21 cellular contexts compared by ENCODE assay signal in genomic region chr19:13337181-13337580, GRCh38.
DNase-seq lines count a peak whose midpoint lies in the region; TF ChIP-seq lines count a peak whose summit lies in the region.
"Had no signal": no experiment of that assay in that cellular context is flagged by ENCODE, and none has a peak within 500 bp of the region (broad histone marks: within the 10 kb centered on the region; RNA-seq: fewer than 3 reads in every experiment).

No MANE protein-coding gene starts in this region.

- WGBS in sigmoid colon, 2 donors: 53 to 61% methylated on average over 3 of the region's 3 CpGs
- WGBS in mesendoderm (ENCODE audit: extremely low coverage, insufficient coverage, low lambda C conversion rate): no CpG with 5 or more reads among the region's 3 CpGs

- POLR2A ChIA-PET in RWPE1 (lab: Yijun Ruan, JAX; ENCODE audit: low non-redundant PET): no interaction called here

- no peak overlapping the region for H3K4me2 ChIP-seq in mesendoderm (ENCODE audit: low read length)
- H3K4me2 ChIP-seq: BLaER1 had no signal

- H2AK5ac ChIP-seq in mesendoderm (ENCODE audit: low read length): no peak overlapping the region

- no peak overlapping the region for H4K8ac ChIP-seq in mesendoderm (ENCODE audit: low read depth, low read length)

- H2BK15ac ChIP-seq in mesendoderm (replicated peaks; ENCODE audit: low read depth): no peak overlapping the region

- no peak overlapping the region for H3K4ac ChIP-seq in mesendoderm (ENCODE audit: low read depth, low read length)

- H3K9ac ChIP-seq in mesendoderm (ENCODE audit: low read length): no peak overlapping the region
- H3K9ac ChIP-seq: BLaER1 had no signal

- no peak overlapping the region for H3K56ac ChIP-seq in mesendoderm (ENCODE audit: low read length)

- H3K36me3 ChIP-seq in sigmoid colon (no peaks in the 10 kb centered on the region), mesendoderm (ENCODE audit: control insufficient read depth, insufficient read depth, low read length) (no peaks in the 10 kb centered on the region)
- H3K36me3 ChIP-seq: BE2C, BLaER1 had no signal

- H3K4me1 ChIP-seq in sigmoid colon (no peaks in the 10 kb centered on the region), mesendoderm (ENCODE audit: control insufficient read depth, low read depth, low read length) (no peaks in the 10 kb centered on the region)
- H3K4me1 ChIP-seq: BE2C had no signal

- H3K27me3 ChIP-seq in sigmoid colon (peaks cover 0 to 2% (median 0%) of the 10 kb centered on the region in 3 donors), mesendoderm (ENCODE audit: insufficient read depth, low read length, poor library complexity) (no peaks in the 10 kb centered on the region)
- H3K27me3 ChIP-seq: BE2C, BLaER1 had no signal

- CTCF ChIA-PET in RWPE1 (lab: Yijun Ruan, JAX): no interaction called here

- no peak for TF ChIP-seq POLR2A in sigmoid colon (IDR thresholded peaks at IDR 0.05)

- no peak overlapping the region for H3K23ac ChIP-seq in mesendoderm (ENCODE audit: low read length)

- peaks cover 0 to 4% (median 0%) of the 10 kb centered on the region in 4 donors for H3K9me3 ChIP-seq in sigmoid colon

- TF ChIP-seq EP300 in sigmoid colon (IDR thresholded peaks at IDR 0.05): no peak

- intact Hi-C loops in sigmoid colon (cut with DNase I): no loop called here

- no peak overlapping the region for H3K18ac ChIP-seq in mesendoderm (ENCODE audit: low read length)

- DNase-seq in RWPE1 (ENCODE audit: low spot score): no peak
- peak; percentile 10 for DNase-seq in fibroblast of the aortic adventitia (ENCODE audit: low read depth)
- DNase-seq in SHP77 (lab: John Stamatoyannopoulos, UW): no peak
- DNase-seq in sigmoid colon: no peak
- DNase-seq in mesendoderm: no peak
- DNase-seq: 8988T; ACHN; BE2C; C1 segment of cervical spinal cord; CD4-positive, alpha-beta memory T cell; CD4-positive, CD25-positive, alpha-beta regulatory T cell; CD8-positive, alpha-beta memory T cell; COR-L47; DMS 273 treated with DMSO at 0.1 percent for 48 hours; DMS153; DMS79; DND-41; EL; GDM1 had no signal

- no peaks in the 10 kb centered on the region for H3K79me1 ChIP-seq in mesendoderm (ENCODE audit: low read length)

- no peak overlapping the region for H2BK5ac ChIP-seq in mesendoderm (ENCODE audit: low read length)

- TF ChIP-seq CTCF in RWPE1 (conservative IDR thresholded peaks at IDR 0.05; ENCODE audit: low read depth) (no peak), fibroblast of the aortic adventitia (IDR thresholded peaks at IDR 0.05; ENCODE audit: insufficient read depth, low read length) (no peak), sigmoid colon (IDR thresholded peaks at IDR 0.05) (no peak)

- H3K79me2 ChIP-seq in mesendoderm (ENCODE audit: control insufficient read depth, insufficient read depth, low read length): no peaks in the 10 kb centered on the region

- peak overlapping the region; percentile 54; the same call in 1 of the 2 replicates for H3K27ac ChIP-seq in RWPE1
- no peak overlapping the region for H3K27ac ChIP-seq in sigmoid colon
- H3K27ac ChIP-seq in mesendoderm (ENCODE audit: low read depth, low read length): no peak overlapping the region
- H3K27ac ChIP-seq: BLaER1 had no signal

- H4K5ac ChIP-seq in mesendoderm (ENCODE audit: low read length): no peak overlapping the region

- no peak overlapping the region for H2BK120ac ChIP-seq in mesendoderm (ENCODE audit: low read depth, low read length)

- no peak overlapping the region for H3K4me3 ChIP-seq in fibroblast of the aortic adventitia (ENCODE audit: low read depth, low read length)
- no peak overlapping the region for H3K4me3 ChIP-seq in sigmoid colon
- no peak overlapping the region for H3K4me3 ChIP-seq in mesendoderm (ENCODE audit: low read length)
- H3K4me3 ChIP-seq: BLaER1, GM12878 had no signal
